15 cellular contexts compared by ENCODE assay signal in genomic region chrX:113384628-113385027, GRCh38.
A peak's percentile ranks its signal among the peaks of the same experiment; 100 is the strongest.
DNase-seq lines count a peak whose midpoint lies in the region; ATAC-seq and TF ChIP-seq lines count a peak whose summit lies in the region.
"Had no signal": no experiment of that assay in that cellular context is flagged by ENCODE, and none has a peak within 500 bp of the region (broad histone marks: within the 10 kb centered on the region; RNA-seq: fewer than 3 reads in every experiment).

No MANE protein-coding gene starts in this region.

- no peak for TF ChIP-seq POLR2A in thyroid gland (IDR thresholded peaks at IDR 0.05)

- 54 to 79% methylated on average over 3 of the region's 3 CpGs for WGBS in thyroid gland, 2 donors

- no peaks in the 10 kb centered on the region for H3K4me1 ChIP-seq in thyroid gland
- H3K4me1 ChIP-seq: BLaER1 treated with 17β-estradiol and CSF1 and Interleukin-3, amounts not matched to agents 10 nM and 100 nM; gastrocnemius medialis; HAP-1 had no signal

- H3K4me3 ChIP-seq in thyroid gland (replicated peaks in 1 of 3), result no peak overlapping the region
- H3K4me3 ChIP-seq: BLaER1 treated with 17β-estradiol and CSF1 and Interleukin-3, amounts not matched to agents 10 nM and 100 nM; gastrocnemius medialis; HAP-1 had no signal

- H3K36me3 ChIP-seq in thyroid gland, result no peaks in the 10 kb centered on the region
- H3K36me3 ChIP-seq: BLaER1 treated with 17β-estradiol and CSF1 and Interleukin-3, amounts not matched to agents 10 nM and 100 nM; gastrocnemius medialis; HAP-1 had no signal

- TF ChIP-seq CTCF in thyroid gland (IDR thresholded peaks at IDR 0.05), result no peak

- no peak overlapping the region for H3K27ac ChIP-seq in thyroid gland
- H3K27ac ChIP-seq: BLaER1 treated with 17β-estradiol and CSF1 and Interleukin-3, amounts not matched to agents 10 nM and 100 nM; gastrocnemius medialis had no signal

- H3K9me3 ChIP-seq in thyroid gland, result no peaks in the 10 kb centered on the region
- H3K9me3 ChIP-seq: gastrocnemius medialis, HAP-1 had no signal

- peak; percentile 57 for DNase-seq in AG08396 (ENCODE audit: low spot score)
- DNase-seq in LHCN-M2 (ENCODE audit: low read depth), result peak; percentile 22
- DNase-seq in dermis blood vessel endothelial cell, result peak; percentile 74
- DNase-seq in medulla oblongata (ENCODE audit: extremely low spot score), result peak; percentile 17
- no peak for DNase-seq in NCI-H2171 (lab: John Stamatoyannopoulos, UW)
- DNase-seq in cerebellar nuclear complex (lab: John Stamatoyannopoulos, UW), result no peak
- DNase-seq in thyroid gland, result no peak
- DNase-seq: activated B cell treated with CpG ODN at 0.5 μM for 24 hours; activated T-cell treated with anti-CD3 and anti-CD28 coated beads, Interleukin-2, amount 50 U/mL, for 48 hours; KG1; NCI-H2227 treated with DMSO at 0.1 percent for 48 hours had no signal

- no peak for ATAC-seq in GM21717 (IDR thresholded peaks at IDR 0.05; ENCODE audit: unreplicated experiment)
- ATAC-seq: gastrocnemius medialis had no signal

- H3K27me3 ChIP-seq in thyroid gland, result no peaks in the 10 kb centered on the region

- intact Hi-C loops in thyroid gland (cut with DNase I), result no loop called here

Comparison
In these comparisons a context has a peak if more than half of its experiments do, and no peak if none do; other contexts are left out.
1. DNase-seq: peak in AG08396 (single experiment), LHCN-M2 (single experiment), dermis blood vessel endothelial cell (single experiment) and medulla oblongata (single experiment); none in NCI-H2171 (single experiment), cerebellar nuclear complex (0 of 2) and thyroid gland (0 of 2).